ENCODE assay signal across 18 cellular contexts in genomic region chr12:115251727-115252126, GRCh38.
"Had no signal": no experiment of that assay in that cellular context is flagged by ENCODE, and none has a peak within 500 bp of the region (broad histone marks: within the 10 kb centered on the region; RNA-seq: fewer than 3 reads in every experiment).

No MANE protein-coding gene starts in this region.

- ATAC-seq: effector memory CD8-positive, alpha-beta T cell; gastroesophageal sphincter; natural killer cell had no signal

- H3K9me3 Mint-ChIP-seq: activated CD4-positive, alpha-beta T cell treated with anti-CD3 and anti-CD28 coated beads, Interleukin-2, amount 10 ng/mL, durations not matched to agents 24 days and 14 days; activated T-helper 1 cell treated with anti-CD3 and anti-CD28 coated beads, Interleukin-12 subunit alpha, Interleukin-12 subunit beta, Interleukin-2, Interleukin-4 antibody, amounts not matched to agents 30 ng/mL and 10 ng/mL and 1 ng/mL, durations not matched to agents 14 hours and 24 hours and 36 hours had no signal

- H3K27me3 ChIP-seq: gastroesophageal sphincter, tibial artery, uterus had no signal

- H3K36me3 ChIP-seq: gastroesophageal sphincter, left ventricle myocardium inferior, tibial artery, uterus had no signal

- H3K27ac ChIP-seq: epithelial cell of prostate, gastroesophageal sphincter, left ventricle myocardium inferior, tibial artery, uterus had no signal

- H3K9me3 ChIP-seq: gastroesophageal sphincter, left ventricle myocardium inferior, tibial artery, uterus had no signal

- H3K4me1 Mint-ChIP-seq: activated CD4-positive, alpha-beta T cell treated with anti-CD3 and anti-CD28 coated beads, Interleukin-2, amount 10 ng/mL, durations not matched to agents 24 days and 14 days; activated naive CD8-positive, alpha-beta T cell treated with anti-CD3 and anti-CD28 coated beads for 36 hours; memory B cell; natural killer cell; stimulated activated effector memory CD8-positive, alpha-beta T cell treated with anti-CD3 and anti-CD28 coated beads, Interleukin-12 subunit alpha, Interleukin-12 subunit beta, amount 100 ng/mL, for 72 hours had no signal

- DNase-seq: activated CD4-positive, alpha-beta T cell treated with anti-CD3 and anti-CD28 coated beads, Interleukin-2, amount 10 ng/mL, durations not matched to agents 24 days and 14 days; activated CD4-positive, CD25-positive, alpha-beta regulatory T cell; activated CD8-positive, alpha-beta memory T cell treated with anti-CD3 and anti-CD28 coated beads, Interleukin-2, amount 50 U/mL, for 48 hours; activated naive CD8-positive, alpha-beta T cell treated with anti-CD3 and anti-CD28 coated beads for 36 hours; aorta; dermis blood vessel endothelial cell; effector memory CD8-positive, alpha-beta T cell; left ventricle myocardium inferior; natural killer cell; posterior cingulate gyrus; retina; tibial artery; uterus had no signal

- H3K27me3 Mint-ChIP-seq: activated CD4-positive, alpha-beta T cell treated with anti-CD3 and anti-CD28 coated beads, Interleukin-2, amount 10 ng/mL, durations not matched to agents 24 days and 14 days; activated naive CD8-positive, alpha-beta T cell treated with anti-CD3 and anti-CD28 coated beads for 36 hours; effector memory CD8-positive, alpha-beta T cell; memory B cell had no signal

- H3K27ac Mint-ChIP-seq: activated CD4-positive, alpha-beta T cell treated with anti-CD3 and anti-CD28 coated beads, Interleukin-2, amount 10 ng/mL, durations not matched to agents 24 days and 14 days; activated naive CD8-positive, alpha-beta T cell treated with anti-CD3 and anti-CD28 coated beads for 36 hours; activated T-helper 1 cell treated with anti-CD3 and anti-CD28 coated beads, Interleukin-12 subunit alpha, Interleukin-12 subunit beta, Interleukin-2, Interleukin-4 antibody, amounts not matched to agents 30 ng/mL and 10 ng/mL and 1 ng/mL, durations not matched to agents 14 hours and 24 hours and 36 hours; effector memory CD8-positive, alpha-beta T cell; memory B cell; natural killer cell; stimulated activated effector memory CD8-positive, alpha-beta T cell treated with anti-CD3 and anti-CD28 coated beads, Interleukin-12 subunit alpha, Interleukin-12 subunit beta, amount 100 ng/mL, for 72 hours had no signal

- H3K4me3 Mint-ChIP-seq: activated CD4-positive, alpha-beta T cell treated with anti-CD3 and anti-CD28 coated beads, Interleukin-2, amount 10 ng/mL, durations not matched to agents 24 days and 14 days; activated naive CD8-positive, alpha-beta T cell treated with anti-CD3 and anti-CD28 coated beads for 36 hours; activated T-helper 1 cell treated with anti-CD3 and anti-CD28 coated beads, Interleukin-12 subunit alpha, Interleukin-12 subunit beta, Interleukin-2, Interleukin-4 antibody, amounts not matched to agents 30 ng/mL and 10 ng/mL and 1 ng/mL, durations not matched to agents 14 hours and 24 hours and 36 hours; effector memory CD8-positive, alpha-beta T cell; memory B cell; natural killer cell; stimulated activated effector memory CD8-positive, alpha-beta T cell treated with anti-CD3 and anti-CD28 coated beads, Interleukin-12 subunit alpha, Interleukin-12 subunit beta, amount 100 ng/mL, for 72 hours had no signal

- H3K4me3 ChIP-seq: gastroesophageal sphincter, left ventricle myocardium inferior, tibial artery, uterus had no signal

- H3K36me3 Mint-ChIP-seq: activated naive CD8-positive, alpha-beta T cell treated with anti-CD3 and anti-CD28 coated beads for 36 hours; memory B cell; natural killer cell; stimulated activated effector memory CD8-positive, alpha-beta T cell treated with anti-CD3 and anti-CD28 coated beads, Interleukin-12 subunit alpha, Interleukin-12 subunit beta, amount 100 ng/mL, for 72 hours had no signal

- H3K4me1 ChIP-seq: gastroesophageal sphincter, left ventricle myocardium inferior, tibial artery, uterus had no signal
